15 cellular contexts compared by ENCODE assay signal in genomic region chr3:124409650-124410275, GRCh38.
DNase-seq lines count a peak whose midpoint lies in the region; ATAC-seq, FAIRE-seq and TF ChIP-seq lines count a peak whose summit lies in the region.
"Had no signal": no experiment of that assay in that cellular context is flagged by ENCODE, and none has a peak within 500 bp of the region (broad histone marks: within the 10 kb centered on the region; RNA-seq: fewer than 3 reads in every experiment).

No MANE protein-coding gene starts in this region.

- H3K36me3 ChIP-seq in H1 (ENCODE audit: control insufficient read depth in 2 of 4, insufficient read depth in 4 of 4, low read length in 3 of 4) = no peaks in the 10 kb centered on the region
- H3K36me3 ChIP-seq in osteoblast (ENCODE audit: insufficient read depth, low read length) = no peaks in the 10 kb centered on the region
- H3K36me3 ChIP-seq in MM.1S (replicated peaks; ENCODE audit: insufficient read depth, low read length) = no peaks in the 10 kb centered on the region
- H3K36me3 ChIP-seq: vagina had no signal

- no peaks in the 10 kb centered on the region for H3K4me1 ChIP-seq in H1 (replicated peaks in 1 of 4; ENCODE audit: control insufficient read depth in 3 of 4, insufficient read depth in 4 of 4, low read length in 3 of 4)
- H3K4me1 ChIP-seq in osteoblast (ENCODE audit: insufficient read depth, low read length) = peaks cover 4% of the 10 kb centered on the region
- no peaks in the 10 kb centered on the region for H3K4me1 ChIP-seq in MM.1S (ENCODE audit: low read length)
- H3K4me1 ChIP-seq: vagina had no signal

- ATAC-seq in GM21619 (IDR thresholded peaks at IDR 0.05; ENCODE audit: unreplicated experiment) = no peak

- TF ChIP-seq CTCF in RWPE1 (conservative IDR thresholded peaks at IDR 0.05; ENCODE audit: low read depth) (no peak), H1 (IDR thresholded peaks at IDR 0.05; ENCODE audit: control extremely low read depth in 1 of 3, insufficient read depth in 1 of 3, low read depth in 1 of 3, low read length in 3 of 3) (no peak), osteoblast (IDR thresholded peaks at IDR 0.05; ENCODE audit: extremely low read depth, low read depth, low read length) (no peak), MM.1S (IDR thresholded peaks at IDR 0.05; ENCODE audit: low read length) (no peak)

- H4K5ac ChIP-seq in H1 (ENCODE audit: insufficient read length, low read depth, low read length) = no peak overlapping the region

- no peak overlapping the region for H3K18ac ChIP-seq in H1 (ENCODE audit: extremely low read depth, low read length)

- H3F3A ChIP-seq in MM.1S (ENCODE audit: insufficient read depth, low read length) = no peaks in the 10 kb centered on the region

- H3K27ac ChIP-seq in RWPE1 (no peak overlapping the region), H1 (ENCODE audit: low read depth, low read length) (no peak overlapping the region), osteoblast (ENCODE audit: low read depth, low read length) (no peak overlapping the region), MM.1S (ENCODE audit: low read length) (no peak overlapping the region)
- H3K27ac ChIP-seq: vagina had no signal

- no peak overlapping the region for H4K91ac ChIP-seq in H1 (replicated peaks; ENCODE audit: insufficient read length, low read length)

- H3K23me2 ChIP-seq in H1 (ENCODE audit: low read depth, low read length) = no peaks in the 10 kb centered on the region

- DNase-seq in ELF-1 (ENCODE audit: low read depth, low spot score) (peak; percentile 44), RWPE1 (ENCODE audit: low spot score) (peak; percentile 40), H1 (ENCODE audit: low read depth in 1 of 2, low spot score in 2 of 2) (no peak), osteoblast (ENCODE audit: insufficient read length, low spot score, missing footprints) (peak; percentile 45), DMS53 treated with DMSO at 0.1 percent for 48 hours (lab: John Stamatoyannopoulos, UW; ENCODE audit: unreplicated experiment) (no peak), MM.1S (no peak)
- DNase-seq in NK-92 treated with Interleukin-12 subunit alpha and Interleukin-12 subunit beta, amount 100 ng/mL, for 24 hours (lab: John Stamatoyannopoulos, UW) = no peak
- DNase-seq: activated CD8-positive, alpha-beta memory T cell treated with anti-CD3 and anti-CD28 coated beads for 24 hours; C1 segment of cervical spinal cord; KBM-7; NCI-H2081; small intestine had no signal

- H2AK5ac ChIP-seq in H1 (ENCODE audit: low read depth, low read length) = no peak overlapping the region

- H3K56ac ChIP-seq in H1 (replicated peaks; ENCODE audit: insufficient read length, low read depth, low read length) = no peak overlapping the region

- no peak overlapping the region for H2BK12ac ChIP-seq in H1 (ENCODE audit: low read depth, low read length)

- H3K9ac ChIP-seq in H1 (replicated peaks in 1 of 4; ENCODE audit: extremely low read depth in 1 of 4, low read depth in 3 of 4, low read length in 3 of 4) (no peak overlapping the region), MM.1S (ENCODE audit: low read length) (no peak overlapping the region)

- no peak overlapping the region for H2BK120ac ChIP-seq in H1 (replicated peaks; ENCODE audit: low read depth, low read length)

- no peak overlapping the region for H3K4me2 ChIP-seq in H1 (ENCODE audit: insufficient read depth in 1 of 2, low read depth in 2 of 2, low read length in 2 of 2)
- no peak overlapping the region for H3K4me2 ChIP-seq in osteoblast (ENCODE audit: insufficient read depth, low read length)
- no peak overlapping the region for H3K4me2 ChIP-seq in MM.1S (ENCODE audit: low read depth, low read length)

- H3K23ac ChIP-seq in H1 (ENCODE audit: insufficient read length) = no peak overlapping the region

- no peak overlapping the region for H3K14ac ChIP-seq in H1 (ENCODE audit: insufficient read length)

- CTCF ChIA-PET in RWPE1 (lab: Yijun Ruan, JAX) = no interaction called here
- CTCF ChIA-PET in H1 (lab: Charles Lee; ENCODE audit: partially characterized antibody) = interaction anchor here (0.8 kb wide), 1 partner anchor 114 kb away, joined by 3 read pairs; no protein-coding TSS in a partner anchor

- no peaks in the 10 kb centered on the region for H3K9me2 ChIP-seq in MM.1S (replicated peaks; ENCODE audit: insufficient read depth, low read length)

- POLR2A ChIA-PET in RWPE1 (lab: Yijun Ruan, JAX; ENCODE audit: low non-redundant PET) (no interaction called here), H1 (lab: Charles Lee; ENCODE audit: partially characterized antibody) (no interaction called here)

- H3K79me1 ChIP-seq in H1 (ENCODE audit: low read depth, low read length) = no peaks in the 10 kb centered on the region

- H3K9me3 ChIP-seq in H1 (ENCODE audit: insufficient read depth in 2 of 2, low read depth in 1 of 2, low read length in 1 of 2) = no peaks in the 10 kb centered on the region
- no peaks in the 10 kb centered on the region for H3K9me3 ChIP-seq in osteoblast (ENCODE audit: low read depth, low read length)
- no peaks in the 10 kb centered on the region for H3K9me3 ChIP-seq in MM.1S (replicated peaks; ENCODE audit: insufficient read depth, low read length)
- H3K9me3 ChIP-seq: vagina had no signal

- WGBS in H1 (ENCODE audit: extremely low coverage in 1 of 2, insufficient coverage in 1 of 2, insufficient read length in 1 of 2, insufficient replicate concordance in 2 of 2, low coverage in 1 of 2, low lambda C conversion rate in 2 of 2, missing lambda C conversion rate in 1 of 2), 2 experiments = 74% methylated on average over 4 of the region's 4 CpGs; no CpG with 5 or more reads in 1 of the 2 experiments

- no peak for TF ChIP-seq RAD21 in H1 (IDR thresholded peaks at IDR 0.05 in 1 of 2, conservative IDR thresholded peaks at IDR 0.05 in 1 of 2; ENCODE audit: low read depth in 2 of 2, low read length in 2 of 2)

- no peak overlapping the region for H2BK20ac ChIP-seq in H1 (ENCODE audit: low read length)

- H3K27me3 ChIP-seq in H1 (replicated peaks in 1 of 4; ENCODE audit: control insufficient read depth in 3 of 4, extremely low read depth in 1 of 4, insufficient read depth in 3 of 4, low read length in 3 of 4) (no peaks in the 10 kb centered on the region), osteoblast (ENCODE audit: insufficient read depth, low read length) (no peaks in the 10 kb centered on the region), MM.1S (replicated peaks; ENCODE audit: insufficient read depth, low read length) (no peaks in the 10 kb centered on the region)
- H3K27me3 ChIP-seq: vagina had no signal

- TF ChIP-seq EP300 in H1 (IDR thresholded peaks at IDR 0.05; ENCODE audit: borderline replicate concordance in 1 of 2, low read depth in 2 of 2, low read length in 2 of 2) = no peak

- no peak overlapping the region for H2BK15ac ChIP-seq in H1 (ENCODE audit: low read length)

- no peak for FAIRE-seq in H1 (lab: Jason Lieb, UNC)
- FAIRE-seq: endometrium, small intestine had no signal

- H4K20me1 ChIP-seq in H1 (replicated peaks in 1 of 2; ENCODE audit: control insufficient read depth in 1 of 2, insufficient read depth in 2 of 2, low read length in 2 of 2) (peaks cover 0 to 1% of the 10 kb centered on the region in 2 experiments), osteoblast (ENCODE audit: insufficient read depth, low read length) (no peaks in the 10 kb centered on the region), MM.1S (ENCODE audit: insufficient read depth, low read length) (no peaks in the 10 kb centered on the region)

- no peak overlapping the region for H2AFZ ChIP-seq in H1 (ENCODE audit: low read length)
- no peak overlapping the region for H2AFZ ChIP-seq in osteoblast (ENCODE audit: low read length)
- no peak overlapping the region for H2AFZ ChIP-seq in MM.1S (ENCODE audit: low read length)

- H2BK5ac ChIP-seq in H1 (ENCODE audit: low read depth, low read length) = no peak overlapping the region

- H3K79me2 ChIP-seq in H1 (ENCODE audit: control insufficient read depth in 1 of 2, insufficient read depth in 2 of 2, low read length in 2 of 2) (no peaks in the 10 kb centered on the region), osteoblast (ENCODE audit: insufficient read depth, low read length) (no peaks in the 10 kb centered on the region), MM.1S (ENCODE audit: low read length) (no peaks in the 10 kb centered on the region)

- TF ChIP-seq POLR2A in H1 (IDR thresholded peaks at IDR 0.05; ENCODE audit: control extremely low read depth in 1 of 2, low read depth in 2 of 2, low read length in 2 of 2) = no peak

- no peak overlapping the region for H4K8ac ChIP-seq in H1 (ENCODE audit: extremely low read depth, insufficient read depth, low read length)

- no peak overlapping the region for H3K4ac ChIP-seq in H1 (replicated peaks; ENCODE audit: insufficient read length, low read depth, low read length)

- H3K4me3 ChIP-seq in H1 (ENCODE audit: extremely low read depth in 1 of 4, insufficient read depth in 2 of 4, low read depth in 3 of 4, low read length in 4 of 4) (no peak overlapping the region), osteoblast (ENCODE audit: insufficient read depth, low read length) (no peak overlapping the region), MM.1S (ENCODE audit: low read length) (no peak overlapping the region)
- H3K4me3 ChIP-seq: vagina had no signal

TF ChIP-seq in H1, 55 proteins besides CTCF, POLR2A, EP300 and RAD21:
- TF ChIP-seq ATF3 (IDR thresholded peaks at IDR 0.05; ENCODE audit: insufficient read depth, low read depth, low read length) (no peak), JUN (IDR thresholded peaks at IDR 0.05; ENCODE audit: low read depth, low read length) (0 out of 2 replicates have a peak, but pooled peaks have one; percentile 21), JUND (IDR thresholded peaks at IDR 0.05; ENCODE audit: low read length) (peak; percentile 46; the same call in 1 of the 2 replicates)

Comparison
In these comparisons a context has a peak if more than half of its experiments do, and no peak if none do; other contexts are left out.
1. DNase-seq: peak in ELF-1 (single experiment), RWPE1 (single experiment) and osteoblast (single experiment); none in H1 (0 of 2), DMS53 treated with DMSO at 0.1 percent for 48 hours (single experiment), NK-92 treated with Interleukin-12 subunit alpha and Interleukin-12 subunit beta, amount 100 ng/mL, for 24 hours (single experiment) and MM.1S (single experiment).